ENCODE assay signal across 8 cellular contexts in the genomic region with DNA sequence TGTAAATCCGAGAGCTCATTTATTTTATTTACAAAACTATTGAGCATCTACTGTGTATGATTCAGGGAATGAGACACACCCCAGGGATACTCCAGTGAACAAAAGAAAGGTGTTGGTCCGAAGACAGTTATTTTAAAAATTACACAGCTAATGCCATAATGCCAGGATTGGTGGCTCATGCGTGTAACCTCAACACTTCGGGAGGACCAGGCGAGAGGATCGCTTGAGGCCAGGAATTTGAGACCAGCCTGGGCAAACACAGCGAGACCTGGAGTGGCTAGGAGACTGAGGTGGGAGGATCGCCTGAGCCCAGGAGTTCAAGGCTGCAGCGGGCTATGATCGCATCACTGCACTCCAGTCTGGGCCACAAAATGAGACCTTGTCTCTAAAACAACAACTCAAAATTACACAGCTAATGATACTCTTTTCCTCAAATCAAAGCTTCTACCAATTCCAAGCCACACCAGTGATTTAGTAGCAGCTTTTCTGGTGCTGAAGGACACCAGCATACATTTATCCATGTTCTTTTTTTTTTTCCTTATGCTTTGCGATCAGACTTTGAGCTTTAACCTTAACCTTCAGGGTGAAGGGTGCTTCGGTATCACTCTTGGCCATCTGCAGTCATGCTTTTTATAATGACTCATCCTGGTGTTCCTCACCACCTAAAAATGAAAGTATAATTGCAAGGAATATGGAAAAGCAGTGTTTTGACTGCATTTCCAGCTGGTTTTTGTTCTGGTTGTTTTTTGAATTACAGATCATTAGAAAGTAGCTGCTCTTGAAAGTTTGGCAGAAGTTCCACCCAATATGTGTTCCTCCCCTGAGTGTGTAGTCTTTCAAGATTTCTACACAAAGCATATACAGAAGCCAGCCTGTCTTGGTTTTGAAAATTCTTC. TPM values are rescaled to one million over a fixed set of nuclear protein-coding genes. Genes with fewer than 3 reads are reported as not detected.
DNase-seq lines count a peak whose midpoint lies in the region; ATAC-seq, FAIRE-seq and TF ChIP-seq lines count a peak whose summit lies in the region.

No MANE protein-coding gene starts in this region.

- peaks cover 16% of the 10 kb centered on the region for H3K27me3 ChIP-seq in DOHH2 (ENCODE audit: control insufficient read depth, low read length)
- peaks cover 18 to 30% of the 10 kb centered on the region in 2 experiments for H3K27me3 ChIP-seq in K562 (ENCODE audit: control insufficient read depth in 2 of 2, insufficient read depth in 2 of 2, low read length in 2 of 2)
- H3K27me3 ChIP-seq in lower lobe of right lung (ENCODE audit: low read depth): peaks cover 10% of the 10 kb centered on the region
- H3K27me3 ChIP-seq in upper lobe of right lung: no peaks in the 10 kb centered on the region

- H3K4me2 ChIP-seq in DOHH2 (ENCODE audit: low read length) (peak overlapping the region; percentile 90), K562 (ENCODE audit: insufficient read depth, low read length) (peak overlapping the region; percentile 81; the same call in 1 of the 2 replicates)

- H3K4me1 ChIP-seq in DOHH2 (ENCODE audit: control insufficient read depth, low read length): peaks cover 27% of the 10 kb centered on the region
- peaks cover 18% of the 10 kb centered on the region in 2 experiments; a peak in 4 of 5 replicates for H3K4me1 ChIP-seq in K562 (replicated peaks in 1 of 2; ENCODE audit: control insufficient read depth in 2 of 2, insufficient read depth in 2 of 2, low read length in 2 of 2)
- H3K4me1 ChIP-seq in lower lobe of right lung: peaks cover 24% of the 10 kb centered on the region
- H3K4me1 ChIP-seq in upper lobe of right lung: peaks cover 9% of the 10 kb centered on the region

- H3K36me3 ChIP-seq in DOHH2 (ENCODE audit: control insufficient read depth, low read length) (no peaks in the 10 kb centered on the region), K562 (ENCODE audit: control insufficient read depth, insufficient read depth, low read length) (no peaks in the 10 kb centered on the region), lower lobe of right lung (no peaks in the 10 kb centered on the region), upper lobe of right lung (no peaks in the 10 kb centered on the region)

- ATAC-seq in K562 (no peak; the same call in 2 of the 3 replicates), lower lobe of right lung (peak in 1 of 2 donors; percentile 2), upper lobe of right lung (no peak), HG02798 (IDR thresholded peaks at IDR 0.05; ENCODE audit: poor library complexity, unreplicated experiment) (no peak), GM18870 (IDR thresholded peaks at IDR 0.05; ENCODE audit: unreplicated experiment) (no peak), GM21619 (IDR thresholded peaks at IDR 0.05; ENCODE audit: unreplicated experiment) (no peak)

- in situ Hi-C loops in K562 (cut with MboI): no loop called here

- TF ChIP-seq RAD21 in K562 (CRISPR knock-in tag; conservative IDR thresholded peaks at IDR 0.05 in 1 of 2, IDR thresholded peaks at IDR 0.05 in 1 of 2): no peak

- H4K20me1 ChIP-seq in DOHH2 (ENCODE audit: control insufficient read depth, insufficient read depth, low read depth, low read length) (no peaks in the 10 kb centered on the region), K562 (replicated peaks; ENCODE audit: control insufficient read depth, insufficient read depth, low read length) (no peaks in the 10 kb centered on the region)

- H3K9me1 ChIP-seq in K562 (ENCODE audit: control insufficient read depth, insufficient read depth, low read length): no peaks in the 10 kb centered on the region

- DNase-seq in M059J (ENCODE audit: low read depth): peak; percentile 61
- DNase-seq in K562 (ENCODE audit: extremely low read depth in 1 of 4, low spot score in 3 of 4): peak; percentile 23 to 49 (median 36)
- no peak for DNase-seq in lower lobe of right lung
- no peak for DNase-seq in upper lobe of right lung

- WGBS in K562 (ENCODE audit: insufficient coverage, low coverage, missing lambda C conversion rate): 32% methylated on average over 12 of the region's 12 CpGs

- H3K27ac ChIP-seq in DOHH2 (ENCODE audit: low read depth, low read length) (no peak overlapping the region), K562 (ENCODE audit: extremely low read depth, low read depth, low read length) (no peak overlapping the region; the same call in 2 of the 3 replicates), lower lobe of right lung (peak overlapping the region; percentile 80), upper lobe of right lung (peak overlapping the region; percentile 69)

- no TSS peak for BruUV-seq in K562 (replicated peaks; lab: Mats Ljungman, UMichigan)

- TF ChIP-seq EP300 in K562 (IDR thresholded peaks at IDR 0.05; ENCODE audit: low read length): peak; percentile 65

- no peak for TF ChIP-seq POLR2A in K562 (conservative IDR thresholded peaks at IDR 0.05)

- no peaks in the 10 kb centered on the region for H3K9me3 ChIP-seq in DOHH2 (ENCODE audit: control insufficient read depth, insufficient read depth, low read length)
- H3K9me3 ChIP-seq in K562 (replicated peaks; ENCODE audit: control insufficient read depth, insufficient read depth, low read depth, low read length): no peaks in the 10 kb centered on the region
- no peaks in the 10 kb centered on the region for H3K9me3 ChIP-seq in lower lobe of right lung
- H3K9me3 ChIP-seq in upper lobe of right lung: no peaks in the 10 kb centered on the region

- H3K79me2 ChIP-seq in DOHH2 (ENCODE audit: control insufficient read depth, low read length) (no peaks in the 10 kb centered on the region), K562 (ENCODE audit: control insufficient read depth, insufficient read depth, low read length) (no peaks in the 10 kb centered on the region)

- POLR2A ChIA-PET in K562 (lab: Yijun Ruan, JAX): interaction anchor here (1.1 to 1.8 kb wide), 3 partner anchors 11 to 672 kb away, joined by 3 to 5 read pairs (median 4); no protein-coding TSS in a partner anchor

- peak; percentile 86 for FAIRE-seq in K562 (lab: Jason Lieb, UNC)

- H3K9me2 ChIP-seq in DOHH2 (replicated peaks; ENCODE audit: control insufficient read depth, low read length): no peaks in the 10 kb centered on the region

- H3K4me3 ChIP-seq in DOHH2 (ENCODE audit: low read length) (peak overlapping the region; percentile 85), K562 (no peak overlapping the region; the same call in 1 of the 2 replicates), lower lobe of right lung (peak overlapping the region; percentile 77), upper lobe of right lung (peak overlapping the region; percentile 71)

- TF ChIP-seq CTCF in DOHH2 (IDR thresholded peaks at IDR 0.05; ENCODE audit: low read depth, low read length, poor library complexity, severe bottlenecking) (no peak), K562 (IDR thresholded peaks at IDR 0.05 in 2 of 3, conservative IDR thresholded peaks at IDR 0.05 in 1 of 3; ENCODE audit: insufficient read depth in 2 of 3, low read depth in 1 of 3, low read length in 3 of 3) (no peak), lower lobe of right lung (IDR thresholded peaks at IDR 0.05) (no peak), upper lobe of right lung (IDR thresholded peaks at IDR 0.05) (no peak)

- peak overlapping the region; percentile 64 to 76; a peak in 3 of 4 replicates for H3K9ac ChIP-seq in K562 (ENCODE audit: insufficient read depth in 1 of 2, low read depth in 2 of 2, low read length in 2 of 2)

- peak overlapping the region; percentile 94 for H2AFZ ChIP-seq in K562 (ENCODE audit: low read depth, low read length)

- H3F3A ChIP-seq in DOHH2 (ENCODE audit: control insufficient read depth, insufficient read depth): peaks cover 4% of the 10 kb centered on the region; the same call in 1 of the 2 replicates

- intact Hi-C loops in K562 (cut with micrococcal nuclease): loop anchor here (10.0 kb wide), 1 partner anchor 574 kb away; no protein-coding TSS in a partner anchor
- intact Hi-C loops in lower lobe of right lung (cut with DNase I): no loop called here
- intact Hi-C loops in upper lobe of right lung (cut with DNase I): no loop called here

- CTCF ChIA-PET in K562 (lab: Yijun Ruan, JAX; ENCODE audit: low intra/inter-chr PET ratio): no interaction called here

RNA-seq across cellular contexts. Expression of a gene that starts 1.1 kb away (rescaled TPM):
- total RNA-seq in M059J (2014; rRNA removed; shearing (Covaris generic)): 19.0 and 21.3 TPM in 2 replicates
- 0.67 and 2.7 TPM in 2 replicates for total RNA-seq in K562 (2011; cell fraction: chromatin; rRNA removed; ENCODE audit: low replicate concordance)
- total RNA-seq in K562 (2011; cell fraction: nucleolus; rRNA removed): 0.13 and 0.33 TPM in 2 replicates
- 0.22 and 0.31 TPM in 2 replicates for total RNA-seq in K562 (2011; cell fraction: nucleoplasm; rRNA removed)
- total RNA-seq in K562 (2014; rRNA removed): 0.04 TPM in 1 of 2 replicates, not detected in the other
- 0.26 and 0.36 TPM in 2 replicates for total RNA-seq in K562 (2014; rRNA removed; fragmentation: Illumina TruSeq; extraction: Trizol)
- 0.04 and 0.47 TPM in 2 replicates for total RNA-seq in K562 (2015; rRNA removed; fragmentation: Illumina TruSeq; extraction: Trizol)
- 0.47 and 0.89 TPM in 2 replicates for total RNA-seq in K562 (2021)
- 0.07 and 0.24 TPM in 2 replicates for polyA plus RNA-seq in K562 (2011; rRNA removed)
- 0.03 TPM in 1 of 2 replicates, not detected in the other for polyA plus RNA-seq in K562 (2011; cell fraction: cytosol; rRNA removed)
- 0.10 and 0.17 TPM in 2 replicates for polyA plus RNA-seq in K562 (2011; cell fraction: nucleus; rRNA removed)
- polyA plus RNA-seq in K562 (2012): 0.17 and 0.38 TPM in 2 replicates
- 0.03 and 0.04 TPM in 2 replicates for polyA plus RNA-seq in K562 (2014; fragmentation: Illumina TruSeq; extraction: Trizol)
- polyA plus RNA-seq in K562 (2014; fragmentation: Nextera tagmentation; extraction: Ambion mirVana): under 1 TPM; 0.01 to 0.08 TPM
- polyA plus RNA-seq in K562 (2014; rRNA removed): 0.05 and 0.09 TPM in 2 replicates
- 0.60 and 0.87 TPM in 2 replicates for polyA minus RNA-seq in K562 (2011; rRNA and poly(A)+ RNA removed)
- polyA minus RNA-seq in K562 (2011; cell fraction: cytosol; rRNA and poly(A)+ RNA removed): not detected in 2 replicates
- 0.78 and 1.1 TPM in 2 replicates for polyA minus RNA-seq in K562 (2011; cell fraction: nucleus; rRNA and poly(A)+ RNA removed)
- total RNA-seq in lower lobe of right lung: 24.8 TPM
- 28.6 TPM for total RNA-seq in upper lobe of right lung

RNA-seq across cellular contexts. Expression of a gene that starts 26.9 kb away (rescaled TPM):
- total RNA-seq in M059J (2014; rRNA removed; shearing (Covaris generic)): 6.4 and 11.6 TPM in 2 replicates
- total RNA-seq in K562 (2011; cell fraction: chromatin; rRNA removed; ENCODE audit: low replicate concordance): 13.1 and 19.3 TPM in 2 replicates
- total RNA-seq in K562 (2011; cell fraction: nucleolus; rRNA removed): 5.2 and 7.5 TPM in 2 replicates
- total RNA-seq in K562 (2011; cell fraction: nucleoplasm; rRNA removed): 11.4 and 18.4 TPM in 2 replicates
- total RNA-seq in K562 (2014; rRNA removed) (36.2 and 38.5 TPM in 2 replicates), K562 (2014; rRNA removed; fragmentation: Illumina TruSeq; extraction: Trizol) (39.9 and 43.8 TPM in 2 replicates), K562 (2015; rRNA removed; fragmentation: Illumina TruSeq; extraction: Trizol) (30.3 and 32.0 TPM in 2 replicates), K562 (2021) (32.7 and 35.1 TPM in 2 replicates), lower lobe of right lung (11.7 TPM), upper lobe of right lung (11.5 TPM)
- polyA plus RNA-seq in K562 (2011; rRNA removed) (14.7 and 19.4 TPM in 2 replicates), K562 (2014; fragmentation: Illumina TruSeq; extraction: Trizol) (33.4 and 37.9 TPM in 2 replicates), K562 (2014; fragmentation: Nextera tagmentation; extraction: Ambion mirVana) (100 to 1,000 TPM in 1 of 2 experiments, 10 to 100 TPM in 1; 98.7 to 108 TPM), K562 (2014; rRNA removed) (19.7 and 22.3 TPM in 2 replicates)
- polyA plus RNA-seq in K562 (2011; cell fraction: cytosol; rRNA removed): 9.1 and 12.6 TPM in 2 replicates
- polyA plus RNA-seq in K562 (2011; cell fraction: nucleus; rRNA removed): 3.9 and 4.9 TPM in 2 replicates
- 25.7 and 49.8 TPM in 2 replicates for polyA plus RNA-seq in K562 (2012)
- 12.6 and 14.4 TPM in 2 replicates for polyA minus RNA-seq in K562 (2011; rRNA and poly(A)+ RNA removed)
- polyA minus RNA-seq in K562 (2011; cell fraction: cytosol; rRNA and poly(A)+ RNA removed): 2.7 and 13.5 TPM in 2 replicates
- polyA minus RNA-seq in K562 (2011; cell fraction: nucleus; rRNA and poly(A)+ RNA removed): 7.7 and 9.8 TPM in 2 replicates

Comparison
In these comparisons a context has a peak if more than half of its experiments do, and no peak if none do; other contexts are left out.
1. H3K27ac ChIP-seq: peak in lower lobe of right lung (single experiment) and upper lobe of right lung (single experiment); none in DOHH2 (single experiment) and K562 (single experiment).
2. DNase-seq: peak in M059J (single experiment) and K562 (4 of 4); none in lower lobe of right lung (single experiment) and upper lobe of right lung (single experiment).